ENCODE assay signal across 8 cellular contexts in genomic region chr15:31974855-31975421, GRCh38. TPM values are rescaled to one million over a fixed set of nuclear protein-coding genes. Genes with fewer than 3 reads are reported as not detected.
DNase-seq lines count a peak whose midpoint lies in the region; ATAC-seq and TF ChIP-seq lines count a peak whose summit lies in the region.

No MANE protein-coding gene starts in this region.

- peak overlapping the region; percentile 58 for H3K4me2 ChIP-seq in SK-N-SH

- peak; percentile 90 for TF ChIP-seq RAD21 in SK-N-SH (IDR thresholded peaks at IDR 0.05; ENCODE audit: low read length)

- in situ Hi-C loops in KBM-7 (cut with MboI; ENCODE audit: low pct_unique_long_range_greater_than_20kb, low sequenced_read_pairs), result no loop called here

- TF ChIP-seq CTCF in SK-N-SH (IDR thresholded peaks at IDR 0.05), result peak; percentile 75
- peak; percentile 65 to 96 (median 78) for TF ChIP-seq CTCF in dorsolateral prefrontal cortex (IDR thresholded peaks at IDR 0.05 in 54 of 56, conservative IDR thresholded peaks at IDR 0.05 in 2 of 56; ENCODE audit: low read depth in 1 of 56, partially characterized antibody in 56 of 56)

- CTCF ChIA-PET in SK-N-SH (lab: Yijun Ruan, JAX), result interaction anchor here (0.6 to 6.0 kb wide), 40 partner anchors 8 to 667 kb away, joined by 3 to 167 read pairs (median 4); partner anchors contain the start of genes CHRNA7 and OTUD7A

- no peaks in the 10 kb centered on the region for H3F3A ChIP-seq in SK-N-SH (replicated peaks; ENCODE audit: insufficient read depth)

- H2AFZ ChIP-seq in SK-N-SH (ENCODE audit: low read depth), result peak overlapping the region; percentile 32; the same call in 1 of the 2 replicates

- POLR2A ChIA-PET in SK-N-SH (lab: Yijun Ruan, JAX), result interaction anchor here (1.3 kb wide), 1 partner anchor 54 kb away, joined by 3 read pairs; no protein-coding TSS in a partner anchor

- H4K20me1 ChIP-seq in SK-N-SH (ENCODE audit: insufficient read depth), result no peaks in the 10 kb centered on the region

- no peaks in the 10 kb centered on the region for H3K36me3 ChIP-seq in SK-N-SH (replicated peaks in 1 of 2; ENCODE audit: control insufficient read depth in 1 of 2, insufficient read depth in 2 of 2, low read length in 1 of 2)

- H3K9me2 ChIP-seq in SK-N-SH, result no peaks in the 10 kb centered on the region

- H3K27ac ChIP-seq in SK-N-SH (ENCODE audit: low read depth in 2 of 2, low read length in 1 of 2) (peak overlapping the region in 1 of 2 experiments; percentile 83; a peak in 2 of 4 replicates), dorsolateral prefrontal cortex (peak overlapping the region in 3 of 59 donors; percentile 26 to 55 (median 26))

- intact Hi-C loops in dorsolateral prefrontal cortex (cut with DNase I), result loop anchor here (5.0 to 10.0 kb wide), 7 partner anchors 52 to 488 kb away; partner anchors contain the start of gene CHRNA7 (in 1 of the 2)

- H3K27me3 ChIP-seq in SK-N-SH (ENCODE audit: insufficient read depth) (no peaks in the 10 kb centered on the region), dorsolateral prefrontal cortex (peaks cover 0 to 23% (median 0%) of the 10 kb centered on the region in 45 donors)

- no peaks in the 10 kb centered on the region for H3K9me3 ChIP-seq in SK-N-SH

- 2% methylated on average over 15 of the region's 18 CpGs for WGBS in SK-N-SH (ENCODE audit: low lambda C conversion rate)

- H3K4me1 ChIP-seq in SK-N-SH (ENCODE audit: control insufficient read depth in 1 of 2, insufficient read depth in 2 of 2, low read depth in 1 of 2, low read length in 1 of 2), result peaks cover 0 to 45% of the 10 kb centered on the region in 2 experiments; a peak in 2 of 4 replicates

- peak; percentile 71 for DNase-seq in NCI-H1436 (lab: John Stamatoyannopoulos, UW)
- no peak for DNase-seq in NCI-H1436 treated with DMSO at 0.1 percent for 48 hours (lab: John Stamatoyannopoulos, UW)
- peak; percentile 61 for DNase-seq in KBM-7
- peak; percentile 77 for DNase-seq in SK-N-SH
- DNase-seq in dorsolateral prefrontal cortex, result peak in 5 of 10 donors; percentile 43 to 65 (median 61)
- DNase-seq in myocyte (ENCODE audit: low read depth), result peak; percentile 2
- DNase-seq in cortex of kidney (lab: John Stamatoyannopoulos, UW), result no peak

- no peak for TF ChIP-seq EP300 in SK-N-SH (IDR thresholded peaks at IDR 0.05; ENCODE audit: borderline replicate concordance in 1 of 2, low read depth in 1 of 2, low read length in 1 of 2)

- no peak overlapping the region for H3K9ac ChIP-seq in SK-N-SH

- no peaks in the 10 kb centered on the region for H3K79me2 ChIP-seq in SK-N-SH (ENCODE audit: insufficient read depth)

- ATAC-seq in HG03135 (IDR thresholded peaks at IDR 0.05; ENCODE audit: unreplicated experiment), result no peak

- H3K4me3 ChIP-seq in SK-N-SH (ENCODE audit: low read depth in 2 of 2, low read length in 1 of 2), result peak overlapping the region; percentile 43 to 57; a peak in 3 of 4 replicates
- H3K4me3 ChIP-seq in dorsolateral prefrontal cortex, result peak overlapping the region; percentile 22 to 70 (median 52)

TF ChIP-seq in SK-N-SH, 30 proteins besides CTCF, POLR2A, EP300 and RAD21:
- 0 out of 2 replicates have a peak, but pooled peaks have one; percentile 37 for TF ChIP-seq MXI1 (IDR thresholded peaks at IDR 0.05; ENCODE audit: low read depth, low read length)
- TF ChIP-seq RFX5 (IDR thresholded peaks at IDR 0.05; ENCODE audit: low read length), result peak; percentile 69; the same call in 1 of the 2 replicates
- peak; percentile 56 for TF ChIP-seq SMC3 (IDR thresholded peaks at IDR 0.05; ENCODE audit: low read depth, low read length)
- no peak for TF ChIP-seq EZH2phosphoT487 (IDR thresholded peaks at IDR 0.05; ENCODE audit: borderline replicate concordance, low read depth)
- TF ChIP-seq GATA2 (CRISPR knock-in tag; IDR thresholded peaks at IDR 0.05), result no peak
- TF ChIP-seq, protein P1, sequence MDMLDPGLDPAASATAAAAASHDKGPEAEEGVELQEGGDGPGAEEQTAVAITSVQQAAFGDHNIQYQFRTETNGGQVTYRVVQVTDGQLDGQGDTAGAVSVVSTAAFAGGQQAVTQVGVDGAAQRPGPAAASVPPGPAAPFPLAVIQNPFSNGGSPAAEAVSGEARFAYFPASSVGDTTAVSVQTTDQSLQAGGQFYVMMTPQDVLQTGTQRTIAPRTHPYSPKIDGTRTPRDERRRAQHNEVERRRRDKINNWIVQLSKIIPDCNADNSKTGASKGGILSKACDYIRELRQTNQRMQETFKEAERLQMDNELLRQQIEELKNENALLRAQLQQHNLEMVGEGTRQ (IDR thresholded peaks at IDR 0.05; ENCODE audit: borderline replicate concordance, low read depth, low read length), result no peak

RNA-seq across cellular contexts. Expression of gene CHRNA7, which starts 55.4 kb away (rescaled TPM):
- polyA plus RNA-seq in SK-N-SH (2012; rRNA removed), result 0.38 and 0.80 TPM in 2 replicates
- 0.50 and 0.64 TPM in 2 replicates for polyA plus RNA-seq in SK-N-SH (2012; cell fraction: cytosol; rRNA removed)
- polyA plus RNA-seq in SK-N-SH (2012; cell fraction: nucleus; rRNA removed), result 0.85 and 2.0 TPM in 2 replicates
- total RNA-seq in dorsolateral prefrontal cortex (10 to 100 TPM in 91 of 120 experiments, 1 to 10 TPM in 29; 2.8 to 31.7 (median 12.7) TPM), myocyte (0.16 TPM in 1 of 2 replicates, not detected in the other)
- 1.00 TPM for polyA plus RNA-seq in myocyte (2012)

Comparison
In these comparisons a context has a peak if more than half of its experiments do, and no peak if none do; other contexts are left out.
1. DNase-seq: peak in NCI-H1436 (single experiment), KBM-7 (single experiment), SK-N-SH (single experiment) and myocyte (single experiment); none in NCI-H1436 treated with DMSO at 0.1 percent for 48 hours (single experiment) and cortex of kidney (single experiment).